ENCODE assay signal across 16 cellular contexts in the genomic region with DNA sequence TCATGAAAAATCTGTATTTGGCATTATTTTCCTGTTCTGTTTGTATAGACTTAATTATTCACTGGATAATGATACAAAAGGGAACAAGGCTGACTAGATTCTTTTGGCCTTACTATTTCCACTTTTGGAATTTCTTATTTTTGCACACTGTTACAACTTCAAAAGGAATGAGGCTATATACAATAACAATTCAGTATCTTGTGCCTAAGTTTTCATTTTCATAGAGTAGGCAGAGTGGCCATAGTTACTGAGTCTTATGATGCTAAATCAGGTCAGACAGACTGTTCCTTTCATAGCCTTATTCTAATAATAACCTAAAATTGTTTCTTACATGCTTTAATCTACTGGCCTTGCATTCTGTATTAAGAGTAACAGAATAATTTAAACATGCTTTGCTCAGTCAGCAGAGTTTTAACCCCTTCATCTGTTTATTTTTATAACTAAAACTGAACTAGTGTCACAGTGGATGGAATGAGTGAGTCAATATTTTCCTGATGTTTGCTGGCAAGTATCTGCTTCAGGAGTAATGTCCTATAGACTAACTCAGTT. TPM values are rescaled to one million over a fixed set of nuclear protein-coding genes. Genes with fewer than 3 reads are reported as not detected.
DNase-seq lines count a peak whose midpoint lies in the region; ATAC-seq and TF ChIP-seq lines count a peak whose summit lies in the region.
"Had no signal": no experiment of that assay in that cellular context is flagged by ENCODE, and none has a peak within 500 bp of the region (broad histone marks: within the 10 kb centered on the region; RNA-seq: fewer than 3 reads in every experiment).

No MANE protein-coding gene starts in this region.

- H3K4me3 Mint-ChIP-seq in MCF 10A (ENCODE audit: unreplicated experiment) (no peak overlapping the region), GM23338 (no peak overlapping the region)
- H3K4me3 Mint-ChIP-seq: activated T-cell treated with anti-CD3 and anti-CD28 coated beads, Interleukin-2, amount 50 U/mL, for 4 hours; H9; naive thymus-derived CD4-positive, alpha-beta T cell had no signal

- peaks cover 5% of the 10 kb centered on the region for H3K36me3 Mint-ChIP-seq in MCF 10A (ENCODE audit: insufficient read depth, unreplicated experiment)
- H3K36me3 Mint-ChIP-seq in GM23338 (ENCODE audit: low read depth), result peaks cover 12% of the 10 kb centered on the region; the same call in 2 of the 3 replicates

- H3K27ac ChIP-seq in heart right ventricle, result peak overlapping the region in 6 of 10 donors; percentile 5 to 49 (median 24)
- H3K27ac ChIP-seq in tibial artery, result peak overlapping the region; percentile 66 to 70
- H3K27ac ChIP-seq in GM23338 (ENCODE audit: low read depth), result no peak overlapping the region

- CTCF ChIA-PET in MCF 10A (lab: Yijun Ruan, JAX), result no interaction called here

- POLR2A ChIA-PET in MCF 10A (lab: Yijun Ruan, JAX), result interaction anchor here (1.5 to 1.9 kb wide), 3 partner anchors 10 to 11 kb away, joined by 5 to 14 read pairs (median 6); a partner anchor contains a TSS

- DNase-seq in heart right ventricle (no peak), Right ventricle myocardium inferior (ENCODE audit: missing footprints) (no peak), MCF 10A (ENCODE audit: unreplicated experiment) (peak; percentile 26), kidney glomerular epithelial cell (lab: John Stamatoyannopoulos, UW) (peak; percentile 72), tibial artery (no peak), GM23338 (ENCODE audit: low spot score) (no peak)
- no peak for DNase-seq in stimulated activated CD4-positive, alpha-beta T cell treated with anti-CD3 and anti-CD28 coated beads, Interleukin-4, amount 100 ng/mL, for 4 hours
- DNase-seq: activated T-cell treated with anti-CD3 and anti-CD28 coated beads, Interleukin-2, amount 50 U/mL, for 4 hours; dorsolateral prefrontal cortex; H9; Kasumi-1; naive thymus-derived CD4-positive, alpha-beta T cell; NCI-H226; SHP77 treated with DMSO at 0.1 percent for 48 hours; stimulated activated naive CD4-positive, alpha-beta T cell had no signal

- H3K27me3 ChIP-seq in heart right ventricle (no peaks in the 10 kb centered on the region), tibial artery (no peaks in the 10 kb centered on the region), GM23338 (ENCODE audit: insufficient read depth) (no peaks in the 10 kb centered on the region)
- H3K27me3 ChIP-seq: dorsolateral prefrontal cortex had no signal

- H2AFZ ChIP-seq in GM23338, result no peak overlapping the region

- H3K4me1 Mint-ChIP-seq in MCF 10A (ENCODE audit: insufficient read depth, unreplicated experiment) (peaks cover 50% of the 10 kb centered on the region), GM23338 (peaks cover 8% of the 10 kb centered on the region)

- no peaks in the 10 kb centered on the region for H3K9me3 ChIP-seq in heart right ventricle
- H3K9me3 ChIP-seq in tibial artery, result no peaks in the 10 kb centered on the region

- H3K9me2 ChIP-seq in GM23338 (ENCODE audit: insufficient read depth), result no peaks in the 10 kb centered on the region

- H3K27me3 Mint-ChIP-seq in MCF 10A (ENCODE audit: insufficient read depth, unreplicated experiment), result no peaks in the 10 kb centered on the region
- peaks cover 2% of the 10 kb centered on the region for H3K27me3 Mint-ChIP-seq in GM23338 (ENCODE audit: insufficient read depth, low read depth, poor library complexity)

- H3K9me3 Mint-ChIP-seq in MCF 10A (ENCODE audit: unreplicated experiment), result no peaks in the 10 kb centered on the region
- no peaks in the 10 kb centered on the region; the same call in 2 of the 3 replicates for H3K9me3 Mint-ChIP-seq in GM23338
- H3K9me3 Mint-ChIP-seq: activated T-cell treated with anti-CD3 and anti-CD28 coated beads, Interleukin-2, amount 50 U/mL, for 4 hours; naive thymus-derived CD4-positive, alpha-beta T cell had no signal

- H3K4me1 ChIP-seq in heart right ventricle, result peaks cover 0 to 26% (median 20%) of the 10 kb centered on the region in 9 donors
- H3K4me1 ChIP-seq in tibial artery, result peaks cover 0 to 54% (median 32%) of the 10 kb centered on the region in 4 donors
- H3K4me1 ChIP-seq in GM23338 (ENCODE audit: insufficient read depth), result no peaks in the 10 kb centered on the region

- intact Hi-C loops in heart right ventricle (cut with DNase I) (no loop called here), Right ventricle myocardium inferior (cut with DNase I) (no loop called here), MCF 10A (cut with micrococcal nuclease) (no loop called here), tibial artery (cut with DNase I; ENCODE audit: low total_unique reads) (no loop called here)

- H3K79me2 ChIP-seq in GM23338 (replicated peaks; ENCODE audit: insufficient read depth), result no peaks in the 10 kb centered on the region

- TF ChIP-seq CTCF in heart right ventricle (IDR thresholded peaks at IDR 0.05), result no peak
- TF ChIP-seq CTCF in MCF 10A (IDR thresholded peaks at IDR 0.05; ENCODE audit: unreplicated experiment), result no peak
- TF ChIP-seq CTCF in tibial artery (IDR thresholded peaks at IDR 0.05), result no peak
- no peak for TF ChIP-seq CTCF in GM23338 (conservative IDR thresholded peaks at IDR 0.05; ENCODE audit: low read depth in 2 of 2)

- H4K20me1 ChIP-seq in GM23338 (replicated peaks; ENCODE audit: insufficient read depth), result no peaks in the 10 kb centered on the region

- peak in 3 of 8 donors; percentile 41 to 74 (median 53) for ATAC-seq in heart right ventricle
- no peak for ATAC-seq in Right ventricle myocardium inferior
- no peak for ATAC-seq in GM18519 (IDR thresholded peaks at IDR 0.05; ENCODE audit: low FRiP score, unreplicated experiment)
- no peak for ATAC-seq in GM23338
- ATAC-seq: activated T-cell treated with anti-CD3 and anti-CD28 coated beads, Interleukin-2, amount 50 U/mL, for 4 hours; naive thymus-derived CD4-positive, alpha-beta T cell had no signal

- H3K27ac Mint-ChIP-seq in MCF 10A (ENCODE audit: low read depth, unreplicated experiment) (no peak overlapping the region), GM23338 (no peak overlapping the region)
- H3K27ac Mint-ChIP-seq: naive thymus-derived CD4-positive, alpha-beta T cell had no signal

- BruUV-seq in MCF 10A (replicated peaks; lab: Mats Ljungman, UMichigan), result no TSS peak

- H3K4me3 ChIP-seq in heart right ventricle, result no peak overlapping the region
- H3K4me3 ChIP-seq in tibial artery, result no peak overlapping the region
- no peak overlapping the region for H3K4me3 ChIP-seq in GM23338
- H3K4me3 ChIP-seq: dorsolateral prefrontal cortex had no signal

- no peaks in the 10 kb centered on the region for H3F3A ChIP-seq in GM23338 (replicated peaks; ENCODE audit: low read depth)

- H3K36me3 ChIP-seq in heart right ventricle (no peaks in the 10 kb centered on the region), tibial artery (no peaks in the 10 kb centered on the region), GM23338 (ENCODE audit: insufficient read depth) (no peaks in the 10 kb centered on the region)

- no peak overlapping the region for H3K4me2 ChIP-seq in GM23338

TF ChIP-seq in GM23338, 12 proteins besides CTCF, POLR2A, EP300 and RAD21 (continues in another document):
- TF ChIP-seq NANOG (IDR thresholded peaks at IDR 0.05; ENCODE audit: borderline replicate concordance), result no peak
- no peak for TF ChIP-seq EZH2 (IDR thresholded peaks at IDR 0.05; ENCODE audit: low read depth, unreplicated experiment)
- TF ChIP-seq STAT1 (IDR thresholded peaks at IDR 0.05; ENCODE audit: unreplicated experiment), result no peak

RNA-seq across cellular contexts. Expression of a gene that starts 10.5 kb away (rescaled TPM):
- 10 to 100 TPM in 6 of 10 donors, 1 to 10 TPM in 4; 5.5 to 16.0 (median 14.0) TPM for total RNA-seq in heart right ventricle
- 1 to 10 TPM; 3.8 to 6.1 TPM for polyA plus RNA-seq in heart right ventricle
- total RNA-seq in Right ventricle myocardium inferior, result 7.0 TPM
- 20.9 and 23.9 TPM in 2 replicates for total RNA-seq in MCF 10A (2022)
- 10.5 and 15.0 TPM in 2 replicates for total RNA-seq in GM23338 (2014; rRNA removed; shearing (Covaris generic))
- 7.1 and 7.5 TPM in 2 replicates for polyA plus RNA-seq in GM23338 (2016; fragmentation: Nextera tagmentation; extraction: Ambion mirVana)

RNA-seq across cellular contexts. Expression of a gene that starts 42.2 kb away (rescaled TPM):
- total RNA-seq in heart right ventricle, result under 1 TPM; 0.10 to 0.44 (median 0.19) TPM
- polyA plus RNA-seq in heart right ventricle, result under 1 TPM; 0.04 to 0.22 TPM
- total RNA-seq in Right ventricle myocardium inferior, result 0.27 TPM
- total RNA-seq in MCF 10A (2022), result 0.37 and 0.54 TPM in 2 replicates
- 1.0 and 1.6 TPM in 2 replicates for total RNA-seq in GM23338 (2014; rRNA removed; shearing (Covaris generic))
- 0.16 and 0.18 TPM in 2 replicates for polyA plus RNA-seq in GM23338 (2016; fragmentation: Nextera tagmentation; extraction: Ambion mirVana)

Comparison
In these comparisons a context has a peak if more than half of its experiments do, and no peak if none do; other contexts are left out.
1. DNase-seq: peak in MCF 10A (single experiment) and kidney glomerular epithelial cell (single experiment); none in heart right ventricle (0 of 2), Right ventricle myocardium inferior (single experiment), tibial artery (0 of 2), stimulated activated CD4-positive, alpha-beta T cell treated with anti-CD3 and anti-CD28 coated beads, Interleukin-4, amount 100 ng/mL, for 4 hours (0 of 2) and GM23338 (single experiment).